In the genomic region with DNA sequence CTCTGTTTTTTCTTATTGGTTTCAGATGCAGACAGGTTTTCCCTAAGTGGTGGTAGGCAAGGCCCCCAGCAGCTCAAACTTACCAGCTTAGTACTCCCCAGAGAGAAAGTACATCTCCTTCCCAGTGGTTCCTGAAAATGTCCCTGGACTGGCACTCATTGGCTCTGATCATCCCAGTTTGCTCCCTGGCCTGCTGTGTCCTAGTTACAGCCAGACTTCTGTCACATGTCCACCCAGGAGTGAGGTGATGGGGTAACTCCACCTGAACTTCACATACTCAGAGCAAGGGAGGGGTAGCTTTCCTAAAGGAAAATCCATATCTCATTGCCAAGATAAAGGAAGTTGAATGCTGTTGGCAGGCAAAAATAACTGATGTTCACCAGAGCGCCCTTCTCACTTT, we compare ENCODE assay signal across 7 cellular contexts.
"Had no signal": no experiment of that assay in that cellular context is flagged by ENCODE, and none has a peak within 500 bp of the region (broad histone marks: within the 10 kb centered on the region; RNA-seq: fewer than 3 reads in every experiment).

No MANE protein-coding gene starts in this region.

- H3K4me1 ChIP-seq: HAP-1 had no signal

- H3K4me3 ChIP-seq: GM23248, HAP-1 had no signal

- H3K27ac ChIP-seq: GM23248, HL-60 had no signal

- H3K9ac ChIP-seq: GM23248 had no signal

- DNase-seq: GM23248, GOT3, H7, HFFc6 had no signal

- H3K36me3 ChIP-seq: HAP-1 had no signal

- H3K9me3 ChIP-seq: HAP-1 had no signal

- ATAC-seq: HCT116 had no signal

- H2AFZ ChIP-seq: GM23248 had no signal
